Comparison of ENCODE assay signal across 12 cellular contexts in the genomic region with DNA sequence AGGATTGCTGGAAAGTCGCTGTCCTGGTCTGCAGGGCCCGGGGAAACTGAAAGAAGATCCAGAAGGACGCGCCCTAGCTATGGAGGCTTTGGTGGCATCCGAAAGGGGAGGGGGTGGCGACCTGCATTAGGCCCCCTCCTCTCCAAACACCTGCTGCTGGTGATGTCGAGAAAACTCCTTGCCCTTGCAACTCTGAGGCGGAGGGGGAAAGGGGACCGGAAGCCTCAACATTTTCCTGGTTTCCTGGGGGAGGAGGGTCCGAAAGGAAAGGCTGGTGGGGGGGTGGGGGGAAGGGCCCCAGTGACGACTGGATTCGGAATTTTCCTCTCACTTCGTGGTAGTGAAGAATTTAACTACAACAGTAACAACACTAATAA.
DNase-seq lines count a peak whose midpoint lies in the region; TF ChIP-seq lines count a peak whose summit lies in the region.
"Had no signal": no experiment of that assay in that cellular context is flagged by ENCODE, and none has a peak within 500 bp of the region (broad histone marks: within the 10 kb centered on the region; RNA-seq: fewer than 3 reads in every experiment).

No MANE protein-coding gene starts in this region.

- intact Hi-C loops in CD4-positive, alpha-beta memory T cell (cut with micrococcal nuclease), result no loop called here

- H3K27ac ChIP-seq in CD4-positive, alpha-beta memory T cell (ENCODE audit: low read depth, low read length), result no peak overlapping the region
- no peak overlapping the region for H3K27ac ChIP-seq in neutrophil
- no peak overlapping the region for H3K27ac ChIP-seq in tibial nerve
- H3K27ac ChIP-seq: adrenal gland, foreskin keratinocyte, pancreas had no signal

- no peaks in the 10 kb centered on the region for H3K9me3 ChIP-seq in CD4-positive, alpha-beta memory T cell (ENCODE audit: control insufficient read depth in 1 of 2, low read length in 2 of 2)
- H3K9me3 ChIP-seq in NT2/D1 (ENCODE audit: insufficient read depth, low read length) (no peaks in the 10 kb centered on the region), neutrophil (no peaks in the 10 kb centered on the region), BE2C (no peaks in the 10 kb centered on the region), tibial nerve (no peaks in the 10 kb centered on the region)
- H3K9me3 ChIP-seq: adrenal gland, pancreas had no signal

- TF ChIP-seq CTCF in epithelial cell of esophagus (IDR thresholded peaks at IDR 0.05; ENCODE audit: insufficient read depth, low read depth, low read length, missing control alignments) (no peak), neutrophil (IDR thresholded peaks at IDR 0.05) (no peak), BE2C (IDR thresholded peaks at IDR 0.05; ENCODE audit: low read depth, low read length) (no peak), tibial nerve (IDR thresholded peaks at IDR 0.05) (no peak)

- H3K9me3 Mint-ChIP-seq in CD4-positive, alpha-beta memory T cell, result peaks cover 0 to 3% (median 0%) of the 10 kb centered on the region in 8 donors

- CTCF ChIA-PET in CD4-positive, alpha-beta memory T cell (lab: Charles Lee; ENCODE audit: partially characterized antibody), result no interaction called here

- peak overlapping the region in 1 of 2 donors; percentile 76 for H3K4me3 ChIP-seq in CD4-positive, alpha-beta memory T cell (ENCODE audit: low read length in 2 of 2)
- peak overlapping the region; percentile 72 for H3K4me3 ChIP-seq in NT2/D1 (ENCODE audit: insufficient read length, low read depth)
- peak overlapping the region; percentile 25 for H3K4me3 ChIP-seq in epithelial cell of esophagus (ENCODE audit: low read length)
- H3K4me3 ChIP-seq in neutrophil (ENCODE audit: low read depth in 1 of 2, low read length in 1 of 2), result peak overlapping the region; percentile 9 to 23
- no peak overlapping the region for H3K4me3 ChIP-seq in BE2C (ENCODE audit: low read depth, low read length)
- H3K4me3 ChIP-seq in tibial nerve, result peak overlapping the region in 2 of 4 donors; percentile 34 to 36

- H3K36me3 ChIP-seq in CD4-positive, alpha-beta memory T cell (ENCODE audit: insufficient read depth, low read length), result no peaks in the 10 kb centered on the region
- H3K36me3 ChIP-seq in NT2/D1 (ENCODE audit: insufficient read depth, insufficient read length, low read length), result no peaks in the 10 kb centered on the region
- no peaks in the 10 kb centered on the region for H3K36me3 ChIP-seq in neutrophil
- no peaks in the 10 kb centered on the region for H3K36me3 ChIP-seq in BE2C
- H3K36me3 ChIP-seq in tibial nerve, result no peaks in the 10 kb centered on the region
- H3K36me3 ChIP-seq: adrenal gland, pancreas had no signal

- TF ChIP-seq EP300 in tibial nerve (IDR thresholded peaks at IDR 0.05), result no peak

- H3K27ac Mint-ChIP-seq in CD4-positive, alpha-beta memory T cell, result peak overlapping the region in 2 of 7 donors; percentile 50 to 83
- H3K27ac Mint-ChIP-seq: IgD-negative memory B cell had no signal

- DNase-seq in CD4-positive, alpha-beta memory T cell, result no peak
- DNase-seq in NT2/D1 (ENCODE audit: low read depth, low spot score) (no peak), epithelial cell of esophagus (ENCODE audit: low read depth) (no peak), BE2C (no peak), tibial nerve (ENCODE audit: low spot score in 2 of 2) (no peak), NCI-H2227 (lab: John Stamatoyannopoulos, UW; ENCODE audit: unreplicated experiment) (no peak), NCI-H69 (lab: John Stamatoyannopoulos, UW) (no peak)
- DNase-seq: foreskin keratinocyte had no signal

- H3K27me3 ChIP-seq in CD4-positive, alpha-beta memory T cell (ENCODE audit: insufficient read depth, low read length), result peaks cover 13% of the 10 kb centered on the region
- peaks cover 11% of the 10 kb centered on the region for H3K27me3 ChIP-seq in NT2/D1 (ENCODE audit: insufficient read depth, insufficient read length)
- H3K27me3 ChIP-seq in neutrophil, result peaks cover 67% of the 10 kb centered on the region
- peaks cover 23% of the 10 kb centered on the region for H3K27me3 ChIP-seq in BE2C
- H3K27me3 ChIP-seq in tibial nerve, result peaks cover 0 to 27% of the 10 kb centered on the region in 2 donors

- peaks cover 0 to 2% of the 10 kb centered on the region in 2 donors for H3K36me3 Mint-ChIP-seq in CD4-positive, alpha-beta memory T cell

- H3K4me1 ChIP-seq in CD4-positive, alpha-beta memory T cell (ENCODE audit: insufficient read depth, low read length), result peaks cover 10% of the 10 kb centered on the region
- H3K4me1 ChIP-seq in NT2/D1 (ENCODE audit: insufficient read depth, insufficient read length), result no peaks in the 10 kb centered on the region
- peaks cover 8 to 12% of the 10 kb centered on the region in 2 experiments for H3K4me1 ChIP-seq in neutrophil (ENCODE audit: control insufficient read depth in 1 of 2, insufficient read depth in 1 of 2, low read depth in 1 of 2, low read length in 1 of 2)
- H3K4me1 ChIP-seq in BE2C, result no peaks in the 10 kb centered on the region
- peaks cover 0 to 14% (median 0%) of the 10 kb centered on the region in 4 donors for H3K4me1 ChIP-seq in tibial nerve
- H3K4me1 ChIP-seq: foreskin keratinocyte had no signal

- H3K4me3 Mint-ChIP-seq in CD4-positive, alpha-beta memory T cell, result peak overlapping the region; percentile 75 to 89 (median 86)

- peaks cover 10 to 17% of the 10 kb centered on the region in 2 donors for H3K27me3 Mint-ChIP-seq in CD4-positive, alpha-beta memory T cell

- POLR2A ChIA-PET in CD4-positive, alpha-beta memory T cell (lab: Charles Lee; ENCODE audit: partially characterized antibody), result interaction anchor here (0.6 to 0.7 kb wide), 2 partner anchors 1957 to 1976 kb away, joined by 3 read pairs; no protein-coding TSS in a partner anchor

- H3K9ac ChIP-seq in NT2/D1 (ENCODE audit: insufficient read length, low read depth), result peak overlapping the region; percentile 80

- TF ChIP-seq POLR2A in tibial nerve (IDR thresholded peaks at IDR 0.05), result no peak

- 3 to 7% methylated on average over 13 of the region's 13 CpGs for WGBS in tibial nerve, 2 donors

- H3K4me1 Mint-ChIP-seq in CD4-positive, alpha-beta memory T cell, result peaks cover 8 to 32% (median 18%) of the 10 kb centered on the region in 4 donors
